8 cellular contexts compared by ENCODE assay signal in genomic region chr1:145858937-145859490, GRCh38. TPM values are rescaled to one million over a fixed set of nuclear protein-coding genes. Genes with fewer than 3 reads are reported as not detected.
DNase-seq lines count a peak whose midpoint lies in the region; ATAC-seq and TF ChIP-seq lines count a peak whose summit lies in the region.

PIAS3 (minus strand) TSS chr1:145859081; CDS start chr1:145858990, 91 bp downstream.

- peak; percentile 56 for TF ChIP-seq POLR2A in GM19099 (IDR thresholded peaks at IDR 0.05; ENCODE audit: extremely low read depth, insufficient read length, low read depth)

- no peaks in the 10 kb centered on the region for H3K9me3 Mint-ChIP-seq in activated CD4-positive, alpha-beta T cell treated with anti-CD3 and anti-CD28 coated beads for 36 hours (ENCODE audit: low read depth)
- H3K9me3 Mint-ChIP-seq in chondrocyte (ENCODE audit: low read depth) = no peaks in the 10 kb centered on the region

- no peak for TF ChIP-seq CTCF in chondrocyte (IDR thresholded peaks at IDR 0.05)

- DNase-seq in AML-193 (lab: John Stamatoyannopoulos, UW) (peak; percentile 82 to 87), NCI-H460 (ENCODE audit: extremely low read depth, low read depth) (peak; percentile 95), chondrocyte (ENCODE audit: low spot score) (peak; percentile 99), kidney tubule cell (ENCODE audit: low spot score) (peak; percentile 94)
- peak; percentile 93 for DNase-seq in activated CD4-positive, alpha-beta T cell treated with anti-CD3 and anti-CD28 coated beads for 36 hours
- DNase-seq in stimulated activated CD4-positive, alpha-beta T cell treated with anti-CD3 and anti-CD28 coated beads, Interleukin-1b, Interleukin-23, amount 100 ng/mL, for 1 hour (ENCODE audit: low read depth in 2 of 2) = peak; percentile 41 to 62

- peak; percentile 56 for ATAC-seq in HG03378 (IDR thresholded peaks at IDR 0.05; ENCODE audit: unreplicated experiment)
- peak; percentile 86 for ATAC-seq in activated CD4-positive, alpha-beta T cell treated with anti-CD3 and anti-CD28 coated beads for 36 hours

- H3K27me3 Mint-ChIP-seq in activated CD4-positive, alpha-beta T cell treated with anti-CD3 and anti-CD28 coated beads for 36 hours = no peaks in the 10 kb centered on the region
- H3K27me3 Mint-ChIP-seq in chondrocyte (ENCODE audit: low read depth) = no peaks in the 10 kb centered on the region

- CTCF ChIA-PET in activated CD4-positive, alpha-beta T cell treated with anti-CD3 and anti-CD28 coated beads for 36 hours (lab: Charles Lee) = interaction anchor here (0.6 to 11.5 kb wide), 24 partner anchors 9 to 180 kb away, joined by 3 to 168 read pairs (median 4); partner anchors contain the start of genes ANKRD34A, ANKRD35, LIX1L and NUDT17

- intact Hi-C loops in activated CD4-positive, alpha-beta T cell treated with anti-CD3 and anti-CD28 coated beads for 36 hours (cut with DNase I, micrococcal nuclease) = loop anchor here (1.0 to 2.0 kb wide), 11 partner anchors 13 to 176 kb away; partner anchors contain the start of genes ANKRD34A (in 2 of the 2), ANKRD35 (in 2 of the 2), PEX11B (in 2 of the 2) and POLR3GL (in 2 of the 2)

- POLR2A ChIA-PET in activated CD4-positive, alpha-beta T cell treated with anti-CD3 and anti-CD28 coated beads for 36 hours (lab: Charles Lee) = interaction anchor here (0.6 to 2.1 kb wide), 18 partner anchors 13 to 193 kb away, joined by 3 to 21 read pairs (median 4); partner anchors contain the start of genes ANKRD34A, ANKRD35, NUDT17 and PEX11B

- peaks cover 6% of the 10 kb centered on the region for H3K36me3 Mint-ChIP-seq in activated CD4-positive, alpha-beta T cell treated with anti-CD3 and anti-CD28 coated beads for 36 hours (ENCODE audit: low read depth)
- peaks cover 18% of the 10 kb centered on the region for H3K36me3 Mint-ChIP-seq in chondrocyte (ENCODE audit: low read depth)

- H3K4me3 Mint-ChIP-seq in activated CD4-positive, alpha-beta T cell treated with anti-CD3 and anti-CD28 coated beads for 36 hours = peak within 1 kb of the TSS; percentile 90
- peak within 1 kb of the TSS; percentile 92 for H3K4me3 Mint-ChIP-seq in chondrocyte (ENCODE audit: unreplicated experiment)

- peaks cover 12% of the 10 kb centered on the region for H3K4me1 Mint-ChIP-seq in activated CD4-positive, alpha-beta T cell treated with anti-CD3 and anti-CD28 coated beads for 36 hours
- H3K4me1 Mint-ChIP-seq in chondrocyte (ENCODE audit: low read depth) = peaks cover 19% of the 10 kb centered on the region

- H3K27ac Mint-ChIP-seq in activated CD4-positive, alpha-beta T cell treated with anti-CD3 and anti-CD28 coated beads for 36 hours = peak within 1 kb of the TSS; percentile 79
- peak within 1 kb of the TSS; percentile 98 for H3K27ac Mint-ChIP-seq in chondrocyte (ENCODE audit: unreplicated experiment)

RNA-seq across cellular contexts. Expression of gene PIAS3, which starts in this region (rescaled TPM):
- total RNA-seq in NCI-H460 (2014; rRNA removed; shearing (Covaris generic)) = 18.6 and 19.9 TPM in 2 replicates
- 16.9 and 27.3 TPM in 2 replicates for polyA plus RNA-seq in NCI-H460 (2014; cell fraction: nucleus; rRNA removed)
- total RNA-seq in activated CD4-positive, alpha-beta T cell treated with anti-CD3 and anti-CD28 coated beads for 36 hours = 10 to 100 TPM; 20.0 to 22.0 TPM
- 57.1 to 58.5 TPM (median 57.1 TPM) in 3 replicates for total RNA-seq in chondrocyte

Comparison
In these comparisons a context has a peak if more than half of its experiments do, and no peak if none do; other contexts are left out.
1. Peak in every context shown above with its lines: DNase-seq and ATAC-seq.